In genomic region chr5:143515829-143516228, GRCh38 we compare ENCODE assay signal across 20 cellular contexts.
DNase-seq lines count a peak whose midpoint lies in the region; ATAC-seq, FAIRE-seq and TF ChIP-seq lines count a peak whose summit lies in the region.
"Had no signal": no experiment of that assay in that cellular context is flagged by ENCODE, and none has a peak within 500 bp of the region (broad histone marks: within the 10 kb centered on the region; RNA-seq: fewer than 3 reads in every experiment).

No MANE protein-coding gene starts in this region.

- H3K4me1 ChIP-seq in right cardiac atrium (ENCODE audit: control insufficient read depth, insufficient read depth, low read length): peaks cover 4% of the 10 kb centered on the region
- H3K4me1 ChIP-seq: Peyer's patch, uterus had no signal

- no peak overlapping the region for H3K4me3 Mint-ChIP-seq in MCF 10A (ENCODE audit: unreplicated experiment)
- H3K4me3 Mint-ChIP-seq: memory B cell, neural crest cell had no signal

- no peak overlapping the region for H3K27ac Mint-ChIP-seq in MCF 10A (ENCODE audit: low read depth, unreplicated experiment)
- H3K27ac Mint-ChIP-seq: memory B cell had no signal

- BruUV-seq in MCF 10A (replicated peaks; lab: Mats Ljungman, UMichigan): no TSS peak

- CTCF ChIA-PET in MCF 10A (lab: Yijun Ruan, JAX): interaction anchor here (0.5 kb wide), 1 partner anchor 23 kb away, joined by 4 read pairs; no protein-coding TSS in a partner anchor

- peak; percentile 54 for DNase-seq in AG09319 (ENCODE audit: extremely low read depth, low read depth)
- DNase-seq in GM19239 (ENCODE audit: insufficient read length, low spot score): no peak
- DNase-seq in NCI-H446 (lab: John Stamatoyannopoulos, UW): peak; percentile 75 to 80
- peak in 2 of 3 donors; percentile 28 to 31 for DNase-seq in right cardiac atrium
- DNase-seq in central memory CD4-positive, alpha-beta T cell: no peak
- no peak for DNase-seq in MCF 10A (ENCODE audit: unreplicated experiment)
- DNase-seq in ACHN: no peak
- DNase-seq: activated naive CD4-positive, alpha-beta T cell treated with Interleukin-2 at 50 U/mL for 16 hours; AML-193; effector CD8-positive, alpha-beta T cell; KBM-7; NCI-H1694; NCI-H526 treated with DMSO at 0.1 percent for 48 hours; Peyer's patch; stimulated activated naive CD4-positive, alpha-beta T cell; uterus had no signal

- H3K4me3 ChIP-seq in right cardiac atrium (ENCODE audit: low read length): no peak overlapping the region
- H3K4me3 ChIP-seq: Peyer's patch, uterus had no signal

- ATAC-seq in right cardiac atrium: peak; percentile 50 to 51
- ATAC-seq in GM18867 (IDR thresholded peaks at IDR 0.05; ENCODE audit: unreplicated experiment): no peak
- ATAC-seq: HCT116 had no signal

- no peak for TF ChIP-seq CTCF in AG09319 (IDR thresholded peaks at IDR 0.05; ENCODE audit: low read depth, low read length)
- no peak for TF ChIP-seq CTCF in MCF 10A (IDR thresholded peaks at IDR 0.05; ENCODE audit: unreplicated experiment)

- H3K36me3 Mint-ChIP-seq in MCF 10A (ENCODE audit: insufficient read depth, unreplicated experiment): no peaks in the 10 kb centered on the region
- H3K36me3 Mint-ChIP-seq: memory B cell had no signal

- H3K9me3 ChIP-seq in right cardiac atrium (ENCODE audit: control insufficient read depth, low read length): no peaks in the 10 kb centered on the region
- H3K9me3 ChIP-seq: Peyer's patch, uterus had no signal

- WGBS in right cardiac atrium: 65% methylated on average over 5 of the region's 5 CpGs

- no peaks in the 10 kb centered on the region for H3K4me1 Mint-ChIP-seq in MCF 10A (ENCODE audit: insufficient read depth, unreplicated experiment)
- H3K4me1 Mint-ChIP-seq: memory B cell had no signal

- H3K27me3 ChIP-seq in right cardiac atrium (ENCODE audit: control insufficient read depth, insufficient read depth): no peaks in the 10 kb centered on the region
- H3K27me3 ChIP-seq: Peyer's patch, uterus had no signal

- H3K27me3 Mint-ChIP-seq in MCF 10A (ENCODE audit: insufficient read depth, unreplicated experiment): no peaks in the 10 kb centered on the region
- H3K27me3 Mint-ChIP-seq: memory B cell had no signal

- POLR2A ChIA-PET in MCF 10A (lab: Yijun Ruan, JAX): no interaction called here

- intact Hi-C loops in right cardiac atrium (cut with DNase I) (no loop called here), MCF 10A (cut with micrococcal nuclease) (no loop called here)

- peak; percentile 8 for FAIRE-seq in GM19239 (lab: Jason Lieb, UNC)

- H3K27ac ChIP-seq in right cardiac atrium (ENCODE audit: low read length): no peak overlapping the region
- H3K27ac ChIP-seq: Peyer's patch, uterus had no signal

- in situ Hi-C loops in ACHN (cut with HindIII; ENCODE audit: low pct_ligation_motif_present, low pct_unique_long_range_greater_than_20kb, low sequenced_read_pairs): no loop called here

- no peaks in the 10 kb centered on the region for H3K9me3 Mint-ChIP-seq in MCF 10A (ENCODE audit: unreplicated experiment)

Comparison
In these comparisons a context has a peak if more than half of its experiments do, and no peak if none do; other contexts are left out.
1. DNase-seq: peak in AG09319 (single experiment), NCI-H446 (2 of 2) and right cardiac atrium (2 of 3); none in GM19239 (single experiment), central memory CD4-positive, alpha-beta T cell (single experiment), MCF 10A (single experiment) and ACHN (single experiment).